In the genomic region with DNA sequence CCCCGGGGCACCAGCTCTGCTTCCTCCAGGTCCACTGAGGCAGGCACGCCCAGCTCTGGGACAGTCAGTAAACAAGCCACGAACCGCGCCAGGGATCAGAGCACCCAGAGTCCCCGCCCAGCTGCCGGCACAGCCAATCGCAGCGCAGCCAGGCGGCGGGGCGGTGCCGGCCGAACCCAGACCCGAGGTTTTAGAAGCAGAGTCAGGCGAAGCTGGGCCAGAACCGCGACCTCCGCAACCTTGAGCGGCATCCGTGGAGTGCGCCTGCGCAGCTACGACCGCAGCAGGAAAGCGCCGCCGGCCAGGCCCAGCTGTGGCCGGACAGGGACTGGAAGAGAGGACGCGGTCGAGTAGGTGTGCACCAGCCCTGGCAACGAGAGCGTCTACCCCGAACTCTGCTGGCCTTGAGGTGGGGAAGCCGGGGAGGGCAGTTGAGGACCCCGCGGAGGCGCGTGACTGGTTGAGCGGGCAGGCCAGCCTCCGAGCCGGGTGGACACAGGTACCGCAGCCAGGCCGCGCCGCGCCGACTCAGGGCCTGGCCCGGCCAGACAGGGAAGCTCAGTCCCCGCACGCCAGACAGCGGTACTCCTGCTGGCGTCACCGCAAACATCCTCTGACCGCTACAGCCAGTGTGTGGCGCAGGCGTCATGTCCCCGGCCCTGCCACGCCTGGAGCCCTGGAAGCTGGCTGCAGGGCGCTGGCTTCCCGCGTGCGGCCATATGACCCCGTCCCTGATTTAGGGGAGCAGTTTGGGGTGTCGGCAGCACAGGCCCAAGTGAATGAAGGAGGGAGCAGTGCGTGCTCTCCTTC, we compare ENCODE assay signal across 1 cellular context.
TF ChIP-seq lines count a peak whose summit lies in the region.

A gene (plus strand): TSS at position 220 of the 810 bp plus-strand sequence. CDS start 1,485 bp downstream, outside the sequence.

TF ChIP-seq in HepG2, 621 proteins besides CTCF, POLR2A, EP300 and RAD21 (continued from another document and continues in another):
- 0 out of 2 replicates have a peak, but pooled peaks have one; percentile 59 for TF ChIP-seq ZFP37 (CRISPR knock-in tag; IDR thresholded peaks at IDR 0.05; ENCODE audit: borderline replicate concordance)
- TF ChIP-seq, protein P1, sequence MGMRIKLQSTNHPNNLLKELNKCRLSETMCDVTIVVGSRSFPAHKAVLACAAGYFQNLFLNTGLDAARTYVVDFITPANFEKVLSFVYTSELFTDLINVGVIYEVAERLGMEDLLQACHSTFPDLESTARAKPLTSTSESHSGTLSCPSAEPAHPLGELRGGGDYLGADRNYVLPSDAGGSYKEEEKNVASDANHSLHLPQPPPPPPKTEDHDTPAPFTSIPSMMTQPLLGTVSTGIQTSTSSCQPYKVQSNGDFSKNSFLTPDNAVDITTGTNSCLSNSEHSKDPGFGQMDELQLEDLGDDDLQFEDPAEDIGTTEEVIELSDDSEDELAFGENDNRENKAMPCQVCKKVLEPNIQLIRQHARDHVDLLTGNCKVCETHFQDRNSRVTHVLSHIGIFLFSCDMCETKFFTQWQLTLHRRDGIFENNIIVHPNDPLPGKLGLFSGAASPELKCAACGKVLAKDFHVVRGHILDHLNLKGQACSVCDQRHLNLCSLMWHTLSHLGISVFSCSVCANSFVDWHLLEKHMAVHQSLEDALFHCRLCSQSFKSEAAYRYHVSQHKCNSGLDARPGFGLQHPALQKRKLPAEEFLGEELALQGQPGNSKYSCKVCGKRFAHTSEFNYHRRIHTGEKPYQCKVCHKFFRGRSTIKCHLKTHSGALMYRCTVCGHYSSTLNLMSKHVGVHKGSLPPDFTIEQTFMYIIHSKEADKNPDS (CRISPR knock-in tag; IDR thresholded peaks at IDR 0.05), result peak; percentile 41; the same call in 1 of the 2 replicates
- peak; percentile 85 for TF ChIP-seq POLR2G (IDR thresholded peaks at IDR 0.05; ENCODE audit: low read depth, low read length)
- TF ChIP-seq MBNL3 (CRISPR knock-in tag; conservative IDR thresholded peaks at IDR 0.05), result no peak
- TF ChIP-seq RXRA (CRISPR knock-in tag; IDR thresholded peaks at IDR 0.05), result peak; percentile 41; the same call in 1 of the 2 replicates
- TF ChIP-seq ZNF329 (CRISPR knock-in tag; IDR thresholded peaks at IDR 0.05; ENCODE audit: low read depth), result no peak
- TF ChIP-seq, protein P2, sequence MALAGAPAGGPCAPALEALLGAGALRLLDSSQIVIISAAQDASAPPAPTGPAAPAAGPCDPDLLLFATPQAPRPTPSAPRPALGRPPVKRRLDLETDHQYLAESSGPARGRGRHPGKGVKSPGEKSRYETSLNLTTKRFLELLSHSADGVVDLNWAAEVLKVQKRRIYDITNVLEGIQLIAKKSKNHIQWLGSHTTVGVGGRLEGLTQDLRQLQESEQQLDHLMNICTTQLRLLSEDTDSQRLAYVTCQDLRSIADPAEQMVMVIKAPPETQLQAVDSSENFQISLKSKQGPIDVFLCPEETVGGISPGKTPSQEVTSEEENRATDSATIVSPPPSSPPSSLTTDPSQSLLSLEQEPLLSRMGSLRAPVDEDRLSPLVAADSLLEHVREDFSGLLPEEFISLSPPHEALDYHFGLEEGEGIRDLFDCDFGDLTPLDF (CRISPR knock-in tag; IDR thresholded peaks at IDR 0.05), result peak; percentile 34; the same call in 1 of the 2 replicates
- peak; percentile 69 for TF ChIP-seq ZNF768 (CRISPR knock-in tag; IDR thresholded peaks at IDR 0.05)
- peak; percentile 98 for TF ChIP-seq PHF8 (CRISPR knock-in tag; IDR thresholded peaks at IDR 0.05)
- no peak for TF ChIP-seq PLRG1 (conservative IDR thresholded peaks at IDR 0.05)
- TF ChIP-seq HIVEP1 (CRISPR knock-in tag; IDR thresholded peaks at IDR 0.05), result peak; percentile 62; the same call in 1 of the 2 replicates
- peak; percentile 92 for TF ChIP-seq BRD4 (CRISPR knock-in tag; IDR thresholded peaks at IDR 0.05)
- peak; percentile 97 for TF ChIP-seq ZNF501 (CRISPR knock-in tag; IDR thresholded peaks at IDR 0.05)
- TF ChIP-seq KDM5B (CRISPR knock-in tag; IDR thresholded peaks at IDR 0.05; ENCODE audit: borderline replicate concordance), result peak; percentile 88
- TF ChIP-seq ZMYM3 (CRISPR knock-in tag; IDR thresholded peaks at IDR 0.05), result peak; percentile 62
- TF ChIP-seq ZFP82 (CRISPR knock-in tag; IDR thresholded peaks at IDR 0.05; ENCODE audit: borderline replicate concordance), result peak; percentile 67; the same call in 1 of the 2 replicates
- TF ChIP-seq, protein P3, sequence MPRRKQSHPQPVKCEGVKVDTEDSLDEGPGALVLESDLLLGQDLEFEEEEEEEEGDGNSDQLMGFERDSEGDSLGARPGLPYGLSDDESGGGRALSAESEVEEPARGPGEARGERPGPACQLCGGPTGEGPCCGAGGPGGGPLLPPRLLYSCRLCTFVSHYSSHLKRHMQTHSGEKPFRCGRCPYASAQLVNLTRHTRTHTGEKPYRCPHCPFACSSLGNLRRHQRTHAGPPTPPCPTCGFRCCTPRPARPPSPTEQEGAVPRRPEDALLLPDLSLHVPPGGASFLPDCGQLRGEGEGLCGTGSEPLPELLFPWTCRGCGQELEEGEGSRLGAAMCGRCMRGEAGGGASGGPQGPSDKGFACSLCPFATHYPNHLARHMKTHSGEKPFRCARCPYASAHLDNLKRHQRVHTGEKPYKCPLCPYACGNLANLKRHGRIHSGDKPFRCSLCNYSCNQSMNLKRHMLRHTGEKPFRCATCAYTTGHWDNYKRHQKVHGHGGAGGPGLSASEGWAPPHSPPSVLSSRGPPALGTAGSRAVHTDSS (CRISPR knock-in tag; conservative IDR thresholded peaks at IDR 0.05), result peak; percentile 42; the same call in 1 of the 2 replicates
- 0 out of 2 replicates have a peak, but pooled peaks have one; percentile 39 for TF ChIP-seq ZIK1 (CRISPR knock-in tag; IDR thresholded peaks at IDR 0.05; ENCODE audit: borderline replicate concordance, low read depth)
- TF ChIP-seq, protein P4, sequence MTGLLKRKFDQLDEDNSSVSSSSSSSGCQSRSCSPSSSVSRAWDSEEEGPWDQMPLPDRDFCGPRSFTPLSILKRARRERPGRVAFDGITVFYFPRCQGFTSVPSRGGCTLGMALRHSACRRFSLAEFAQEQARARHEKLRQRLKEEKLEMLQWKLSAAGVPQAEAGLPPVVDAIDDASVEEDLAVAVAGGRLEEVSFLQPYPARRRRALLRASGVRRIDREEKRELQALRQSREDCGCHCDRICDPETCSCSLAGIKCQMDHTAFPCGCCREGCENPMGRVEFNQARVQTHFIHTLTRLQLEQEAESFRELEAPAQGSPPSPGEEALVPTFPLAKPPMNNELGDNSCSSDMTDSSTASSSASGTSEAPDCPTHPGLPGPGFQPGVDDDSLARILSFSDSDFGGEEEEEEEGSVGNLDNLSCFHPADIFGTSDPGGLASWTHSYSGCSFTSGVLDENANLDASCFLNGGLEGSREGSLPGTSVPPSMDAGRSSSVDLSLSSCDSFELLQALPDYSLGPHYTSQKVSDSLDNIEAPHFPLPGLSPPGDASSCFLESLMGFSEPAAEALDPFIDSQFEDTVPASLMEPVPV (CRISPR knock-in tag; IDR thresholded peaks at IDR 0.05), result no peak; the same call in 1 of the 2 replicates
- TF ChIP-seq ZNF737 (CRISPR knock-in tag; IDR thresholded peaks at IDR 0.05; ENCODE audit: borderline replicate concordance), result no peak
- TF ChIP-seq ZBTB7B (CRISPR knock-in tag; IDR thresholded peaks at IDR 0.05), result peak; percentile 72
- peak; percentile 79; the same call in 1 of the 2 replicates for TF ChIP-seq MED13 (CRISPR knock-in tag; IDR thresholded peaks at IDR 0.05)
- TF ChIP-seq ZNF468 (CRISPR knock-in tag; IDR thresholded peaks at IDR 0.05), result 0 out of 2 replicates have a peak, but pooled peaks have one; percentile 91
- TF ChIP-seq NCOA1 (CRISPR knock-in tag; IDR thresholded peaks at IDR 0.05), result no peak
- peak; percentile 63 for TF ChIP-seq XRCC5 (optimal IDR thresholded peaks at IDR 0.05; ENCODE audit: low read length)
- 0 out of 2 replicates have a peak, but pooled peaks have one; percentile 43 for TF ChIP-seq ZFP41 (CRISPR knock-in tag; IDR thresholded peaks at IDR 0.05; ENCODE audit: borderline replicate concordance)
- no peak for TF ChIP-seq HMG20A (CRISPR knock-in tag; IDR thresholded peaks at IDR 0.05; ENCODE audit: borderline replicate concordance)
- TF ChIP-seq ZNF331 (CRISPR knock-in tag; IDR thresholded peaks at IDR 0.05), result peak; percentile 24; the same call in 1 of the 2 replicates
- TF ChIP-seq GATA4 (IDR thresholded peaks at IDR 0.05; ENCODE audit: borderline replicate concordance, low read depth), result no peak
- peak; percentile 35; the same call in 1 of the 2 replicates for TF ChIP-seq FOXM1 (CRISPR knock-in tag; IDR thresholded peaks at IDR 0.05)
- TF ChIP-seq NR1H2 (CRISPR knock-in tag; IDR thresholded peaks at IDR 0.05; ENCODE audit: borderline replicate concordance, low read depth), result no peak
- peak; percentile 59; the same call in 1 of the 2 replicates for TF ChIP-seq RBAK (CRISPR knock-in tag; IDR thresholded peaks at IDR 0.05)
- no peak for TF ChIP-seq MAFK (conservative IDR thresholded peaks at IDR 0.05 in 1 of 2, IDR thresholded peaks at IDR 0.05 in 1 of 2; ENCODE audit: low read length in 2 of 2)
- 0 out of 2 replicates have a peak, but pooled peaks have one; percentile 37 for TF ChIP-seq REL (CRISPR knock-in tag; conservative IDR thresholded peaks at IDR 0.05)
- TF ChIP-seq ZKSCAN5 (CRISPR knock-in tag; IDR thresholded peaks at IDR 0.05), result no peak
- no peak for TF ChIP-seq ZNF776 (CRISPR knock-in tag; IDR thresholded peaks at IDR 0.05)
- no peak for TF ChIP-seq ZNF713 (CRISPR knock-in tag; IDR thresholded peaks at IDR 0.05)
- no peak for TF ChIP-seq CENPX (CRISPR knock-in tag; IDR thresholded peaks at IDR 0.05)
- TF ChIP-seq, protein P5, sequence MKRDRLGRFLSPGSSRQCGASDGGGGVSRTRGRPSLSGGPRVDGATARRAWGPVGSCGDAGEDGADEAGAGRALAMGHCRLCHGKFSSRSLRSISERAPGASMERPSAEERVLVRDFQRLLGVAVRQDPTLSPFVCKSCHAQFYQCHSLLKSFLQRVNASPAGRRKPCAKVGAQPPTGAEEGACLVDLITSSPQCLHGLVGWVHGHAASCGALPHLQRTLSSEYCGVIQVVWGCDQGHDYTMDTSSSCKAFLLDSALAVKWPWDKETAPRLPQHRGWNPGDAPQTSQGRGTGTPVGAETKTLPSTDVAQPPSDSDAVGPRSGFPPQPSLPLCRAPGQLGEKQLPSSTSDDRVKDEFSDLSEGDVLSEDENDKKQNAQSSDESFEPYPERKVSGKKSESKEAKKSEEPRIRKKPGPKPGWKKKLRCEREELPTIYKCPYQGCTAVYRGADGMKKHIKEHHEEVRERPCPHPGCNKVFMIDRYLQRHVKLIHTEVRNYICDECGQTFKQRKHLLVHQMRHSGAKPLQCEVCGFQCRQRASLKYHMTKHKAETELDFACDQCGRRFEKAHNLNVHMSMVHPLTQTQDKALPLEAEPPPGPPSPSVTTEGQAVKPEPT (CRISPR knock-in tag; IDR thresholded peaks at IDR 0.05; ENCODE audit: low read depth), result peak; percentile 38; the same call in 1 of the 2 replicates
- TF ChIP-seq ZNF292 (CRISPR knock-in tag; IDR thresholded peaks at IDR 0.05; ENCODE audit: borderline replicate concordance, low read depth), result peak; percentile 43
- TF ChIP-seq MBD4 (IDR thresholded peaks at IDR 0.05; ENCODE audit: borderline replicate concordance, low read length), result no peak
- TF ChIP-seq, protein P6, sequence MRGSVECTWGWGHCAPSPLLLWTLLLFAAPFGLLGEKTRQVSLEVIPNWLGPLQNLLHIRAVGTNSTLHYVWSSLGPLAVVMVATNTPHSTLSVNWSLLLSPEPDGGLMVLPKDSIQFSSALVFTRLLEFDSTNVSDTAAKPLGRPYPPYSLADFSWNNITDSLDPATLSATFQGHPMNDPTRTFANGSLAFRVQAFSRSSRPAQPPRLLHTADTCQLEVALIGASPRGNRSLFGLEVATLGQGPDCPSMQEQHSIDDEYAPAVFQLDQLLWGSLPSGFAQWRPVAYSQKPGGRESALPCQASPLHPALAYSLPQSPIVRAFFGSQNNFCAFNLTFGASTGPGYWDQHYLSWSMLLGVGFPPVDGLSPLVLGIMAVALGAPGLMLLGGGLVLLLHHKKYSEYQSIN (CRISPR knock-in tag; IDR thresholded peaks at IDR 0.05; ENCODE audit: borderline replicate concordance), result no peak
- peak; percentile 61 for TF ChIP-seq KLF6 (CRISPR knock-in tag; IDR thresholded peaks at IDR 0.05)
- TF ChIP-seq, protein P7, sequence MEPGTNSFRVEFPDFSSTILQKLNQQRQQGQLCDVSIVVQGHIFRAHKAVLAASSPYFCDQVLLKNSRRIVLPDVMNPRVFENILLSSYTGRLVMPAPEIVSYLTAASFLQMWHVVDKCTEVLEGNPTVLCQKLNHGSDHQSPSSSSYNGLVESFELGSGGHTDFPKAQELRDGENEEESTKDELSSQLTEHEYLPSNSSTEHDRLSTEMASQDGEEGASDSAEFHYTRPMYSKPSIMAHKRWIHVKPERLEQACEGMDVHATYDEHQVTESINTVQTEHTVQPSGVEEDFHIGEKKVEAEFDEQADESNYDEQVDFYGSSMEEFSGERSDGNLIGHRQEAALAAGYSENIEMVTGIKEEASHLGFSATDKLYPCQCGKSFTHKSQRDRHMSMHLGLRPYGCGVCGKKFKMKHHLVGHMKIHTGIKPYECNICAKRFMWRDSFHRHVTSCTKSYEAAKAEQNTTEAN (CRISPR knock-in tag; conservative IDR thresholded peaks at IDR 0.05), result peak; percentile 65; the same call in 1 of the 2 replicates
- TF ChIP-seq TAF1 (CRISPR knock-in tag; IDR thresholded peaks at IDR 0.05), result peak; percentile 87
- peak; percentile 64; the same call in 1 of the 2 replicates for TF ChIP-seq MIXL1 (CRISPR knock-in tag; IDR thresholded peaks at IDR 0.05)
- TF ChIP-seq GABPA (IDR thresholded peaks at IDR 0.05; ENCODE audit: low read depth, low read length), result no peak
- no peak for TF ChIP-seq GABPA (CRISPR knock-in tag; IDR thresholded peaks at IDR 0.05; ENCODE audit: low read depth)
- TF ChIP-seq, protein P8, sequence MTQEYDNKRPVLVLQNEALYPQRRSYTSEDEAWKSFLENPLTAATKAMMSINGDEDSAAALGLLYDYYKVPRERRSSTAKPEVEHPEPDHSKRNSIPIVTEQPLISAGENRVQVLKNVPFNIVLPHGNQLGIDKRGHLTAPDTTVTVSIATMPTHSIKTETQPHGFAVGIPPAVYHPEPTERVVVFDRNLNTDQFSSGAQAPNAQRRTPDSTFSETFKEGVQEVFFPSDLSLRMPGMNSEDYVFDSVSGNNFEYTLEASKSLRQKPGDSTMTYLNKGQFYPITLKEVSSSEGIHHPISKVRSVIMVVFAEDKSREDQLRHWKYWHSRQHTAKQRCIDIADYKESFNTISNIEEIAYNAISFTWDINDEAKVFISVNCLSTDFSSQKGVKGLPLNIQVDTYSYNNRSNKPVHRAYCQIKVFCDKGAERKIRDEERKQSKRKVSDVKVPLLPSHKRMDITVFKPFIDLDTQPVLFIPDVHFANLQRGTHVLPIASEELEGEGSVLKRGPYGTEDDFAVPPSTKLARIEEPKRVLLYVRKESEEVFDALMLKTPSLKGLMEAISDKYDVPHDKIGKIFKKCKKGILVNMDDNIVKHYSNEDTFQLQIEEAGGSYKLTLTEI (CRISPR knock-in tag; conservative IDR thresholded peaks at IDR 0.05), result no peak
- TF ChIP-seq ETV5 (CRISPR knock-in tag; IDR thresholded peaks at IDR 0.05; ENCODE audit: borderline replicate concordance), result peak; percentile 28
- TF ChIP-seq TSC22D2 (CRISPR knock-in tag; IDR thresholded peaks at IDR 0.05; ENCODE audit: borderline replicate concordance), result no peak
- TF ChIP-seq, protein P9, sequence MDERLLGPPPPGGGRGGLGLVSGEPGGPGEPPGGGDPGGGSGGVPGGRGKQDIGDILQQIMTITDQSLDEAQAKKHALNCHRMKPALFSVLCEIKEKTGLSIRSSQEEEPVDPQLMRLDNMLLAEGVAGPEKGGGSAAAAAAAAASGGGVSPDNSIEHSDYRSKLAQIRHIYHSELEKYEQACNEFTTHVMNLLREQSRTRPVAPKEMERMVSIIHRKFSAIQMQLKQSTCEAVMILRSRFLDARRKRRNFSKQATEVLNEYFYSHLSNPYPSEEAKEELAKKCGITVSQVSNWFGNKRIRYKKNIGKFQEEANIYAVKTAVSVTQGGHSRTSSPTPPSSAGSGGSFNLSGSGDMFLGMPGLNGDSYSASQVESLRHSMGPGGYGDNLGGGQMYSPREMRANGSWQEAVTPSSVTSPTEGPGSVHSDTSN (CRISPR knock-in tag; IDR thresholded peaks at IDR 0.05), result no peak
- TF ChIP-seq ZNF430 (CRISPR knock-in tag; IDR thresholded peaks at IDR 0.05), result peak; percentile 61; the same call in 1 of the 2 replicates
